Comparison of ENCODE assay signal across 11 cellular contexts in the genomic region with DNA sequence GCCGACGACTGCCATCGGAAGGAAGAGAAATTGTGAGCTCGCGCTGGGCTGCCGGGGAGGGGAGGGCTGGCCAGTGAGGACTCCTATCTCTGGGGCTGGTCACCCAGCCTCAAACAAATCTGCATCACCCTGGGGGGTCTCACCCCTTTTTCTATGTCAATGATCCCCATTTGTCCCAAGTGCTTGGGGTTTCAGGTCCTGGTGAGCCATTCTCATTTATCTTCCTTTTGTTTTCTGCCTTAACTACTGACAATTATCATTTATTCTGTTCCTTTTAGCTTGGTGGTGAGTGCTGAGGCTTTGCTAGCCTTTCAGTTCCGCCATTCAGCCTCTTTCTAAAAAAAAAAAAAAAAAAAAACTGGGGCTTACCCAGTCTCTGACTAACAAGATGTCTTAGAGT. TPM values are rescaled to one million over a fixed set of nuclear protein-coding genes. Genes with fewer than 3 reads are reported as not detected.
DNase-seq lines count a peak whose midpoint lies in the region; ATAC-seq and TF ChIP-seq lines count a peak whose summit lies in the region.
"Had no signal": no experiment of that assay in that cellular context is flagged by ENCODE, and none has a peak within 500 bp of the region (broad histone marks: within the 10 kb centered on the region; RNA-seq: fewer than 3 reads in every experiment).

No MANE protein-coding gene starts in this region.

- peak overlapping the region; percentile 59 to 96 (median 88) for H3K27ac Mint-ChIP-seq in IgD-negative memory B cell
- no peak overlapping the region for H3K27ac Mint-ChIP-seq in activated CD4-positive, alpha-beta T cell treated with anti-CD3 and anti-CD28 coated beads, Interleukin-2, amount 10 ng/mL, durations not matched to agents 7 days and 5 days

- no peak overlapping the region for H2AFZ ChIP-seq in GM23248

- 84 to 85% methylated on average over 7 of the region's 7 CpGs for whole genome bisulfite sequencing in GM23248 (ENCODE audit: low coverage in 1 of 2, low lambda C conversion rate in 2 of 2, missing lambda C conversion rate in 2 of 2), 2 experiments

- H3K36me3 ChIP-seq in DOHH2 (ENCODE audit: control insufficient read depth, low read length) (no peaks in the 10 kb centered on the region), iPS-18a (ENCODE audit: control insufficient read depth, low read depth, low read length) (no peaks in the 10 kb centered on the region), GM23248 (ENCODE audit: low read depth) (no peaks in the 10 kb centered on the region)
- H3K36me3 ChIP-seq: vagina had no signal

- H3K4me1 ChIP-seq in DOHH2 (ENCODE audit: control insufficient read depth, low read length) (peaks cover 47% of the 10 kb centered on the region), iPS-18a (ENCODE audit: control insufficient read depth, low read depth, low read length) (peaks cover 32% of the 10 kb centered on the region), GM23248 (ENCODE audit: insufficient read depth) (no peaks in the 10 kb centered on the region)
- H3K4me1 ChIP-seq: vagina had no signal

- H3K4me3 Mint-ChIP-seq in IgD-negative memory B cell: peak overlapping the region; percentile 56 to 94 (median 80)
- H3K4me3 Mint-ChIP-seq in activated CD4-positive, alpha-beta T cell treated with anti-CD3 and anti-CD28 coated beads, Interleukin-2, amount 10 ng/mL, durations not matched to agents 7 days and 5 days: no peak overlapping the region

- H4K20me1 ChIP-seq in DOHH2 (ENCODE audit: control insufficient read depth, insufficient read depth, low read depth, low read length) (no peaks in the 10 kb centered on the region), GM23248 (ENCODE audit: insufficient read depth) (no peaks in the 10 kb centered on the region)

- H3K27ac ChIP-seq in DOHH2 (ENCODE audit: low read depth, low read length): peak overlapping the region; percentile 25; the same call in 1 of the 2 replicates
- H3K27ac ChIP-seq in iPS-18a (ENCODE audit: low read length): peak overlapping the region; percentile 66
- H3K27ac ChIP-seq in GM23248: no peak overlapping the region
- H3K27ac ChIP-seq: vagina had no signal

- peaks cover 16% of the 10 kb centered on the region for H3F3A ChIP-seq in DOHH2 (ENCODE audit: control insufficient read depth, insufficient read depth)
- H3F3A ChIP-seq in GM23248 (ENCODE audit: insufficient read depth): no peaks in the 10 kb centered on the region

- no peaks in the 10 kb centered on the region for H3K9me3 ChIP-seq in DOHH2 (ENCODE audit: control insufficient read depth, insufficient read depth, low read length)
- no peaks in the 10 kb centered on the region for H3K9me3 ChIP-seq in iPS-18a (ENCODE audit: control insufficient read depth, low read depth, low read length)
- H3K9me3 ChIP-seq in GM23248 (ENCODE audit: low read depth): no peaks in the 10 kb centered on the region
- H3K9me3 ChIP-seq: vagina had no signal

- peak; percentile 64 for ATAC-seq in GM21723 (IDR thresholded peaks at IDR 0.05; ENCODE audit: unreplicated experiment)

- peak overlapping the region; percentile 51 for H3K4me3 ChIP-seq in DOHH2 (ENCODE audit: low read length)
- peak overlapping the region; percentile 50 for H3K4me3 ChIP-seq in iPS-18a (ENCODE audit: low read length)
- no peak overlapping the region for H3K4me3 ChIP-seq in GM23248
- H3K4me3 ChIP-seq: vagina had no signal

- H3K9ac ChIP-seq in iPS-18a (ENCODE audit: low read length): peak overlapping the region; percentile 47
- H3K9ac ChIP-seq in GM23248: no peak overlapping the region

- H3K79me2 ChIP-seq in DOHH2 (ENCODE audit: control insufficient read depth, low read length) (no peaks in the 10 kb centered on the region), GM23248 (ENCODE audit: insufficient read depth) (no peaks in the 10 kb centered on the region)

- no peaks in the 10 kb centered on the region for H3K9me2 ChIP-seq in DOHH2 (replicated peaks; ENCODE audit: control insufficient read depth, low read length)
- no peaks in the 10 kb centered on the region for H3K9me2 ChIP-seq in GM23248 (ENCODE audit: insufficient read depth)

- peaks cover 20 to 29% (median 23%) of the 10 kb centered on the region in 3 donors for H3K4me1 Mint-ChIP-seq in IgD-negative memory B cell
- peaks cover 9% of the 10 kb centered on the region for H3K4me1 Mint-ChIP-seq in activated CD4-positive, alpha-beta T cell treated with anti-CD3 and anti-CD28 coated beads, Interleukin-2, amount 10 ng/mL, durations not matched to agents 7 days and 5 days

- H3K4me2 ChIP-seq in DOHH2 (ENCODE audit: low read length) (peak overlapping the region; percentile 68), GM23248 (ENCODE audit: unreplicated experiment) (no peak overlapping the region)

- H3K36me3 Mint-ChIP-seq in IgD-negative memory B cell: no peaks in the 10 kb centered on the region
- no peaks in the 10 kb centered on the region for H3K36me3 Mint-ChIP-seq in activated CD4-positive, alpha-beta T cell treated with anti-CD3 and anti-CD28 coated beads, Interleukin-2, amount 10 ng/mL, durations not matched to agents 7 days and 5 days (ENCODE audit: low read depth)

- no peak for TF ChIP-seq CTCF in DOHH2 (IDR thresholded peaks at IDR 0.05; ENCODE audit: low read depth, low read length, poor library complexity, severe bottlenecking)

- H3K27me3 Mint-ChIP-seq in IgD-negative memory B cell: no peaks in the 10 kb centered on the region
- H3K27me3 Mint-ChIP-seq in activated CD4-positive, alpha-beta T cell treated with anti-CD3 and anti-CD28 coated beads, Interleukin-2, amount 10 ng/mL, durations not matched to agents 7 days and 5 days: peaks cover 25% of the 10 kb centered on the region

- POLR2A ChIA-PET in activated CD4-positive, alpha-beta T cell treated with anti-CD3 and anti-CD28 coated beads, Interleukin-2, amount 10 ng/mL, durations not matched to agents 7 days and 5 days (lab: Charles Lee): no interaction called here

- in situ Hi-C loops in GM23248 (cut with MboI): no loop called here

- no peaks in the 10 kb centered on the region for H3K27me3 ChIP-seq in DOHH2 (ENCODE audit: control insufficient read depth, low read length)
- no peaks in the 10 kb centered on the region for H3K27me3 ChIP-seq in iPS-18a (ENCODE audit: control insufficient read depth, insufficient read depth, low read length)
- H3K27me3 ChIP-seq in GM23248 (replicated peaks; ENCODE audit: insufficient read depth): peaks cover 14% of the 10 kb centered on the region
- H3K27me3 ChIP-seq: vagina had no signal

- CTCF ChIA-PET in activated CD4-positive, alpha-beta T cell treated with anti-CD3 and anti-CD28 coated beads, Interleukin-2, amount 10 ng/mL, durations not matched to agents 7 days and 5 days (lab: Charles Lee): no interaction called here

- DNase-seq in NCI-H2081 (lab: John Stamatoyannopoulos, UW) (no peak), GM23248 (no peak), UCSD-AML1 (lab: John Stamatoyannopoulos, UW; ENCODE audit: unreplicated experiment) (no peak)
- DNase-seq in activated CD4-positive, alpha-beta T cell treated with anti-CD3 and anti-CD28 coated beads, Interleukin-2, amount 10 ng/mL, durations not matched to agents 7 days and 5 days: no peak
- DNase-seq: aorta, NCI-H187 had no signal

- H3K9me3 Mint-ChIP-seq in IgD-negative memory B cell: no peaks in the 10 kb centered on the region
- H3K9me3 Mint-ChIP-seq in activated CD4-positive, alpha-beta T cell treated with anti-CD3 and anti-CD28 coated beads, Interleukin-2, amount 10 ng/mL, durations not matched to agents 7 days and 5 days: no peaks in the 10 kb centered on the region

RNA-seq across cellular contexts. Expression of gene USP44, which starts 22.8 kb away (rescaled TPM):
- polyA plus RNA-seq in IgD-negative memory B cell: 5.5 TPM
- 1 to 10 TPM; 2.9 to 3.7 TPM for total RNA-seq in activated CD4-positive, alpha-beta T cell treated with anti-CD3 and anti-CD28 coated beads, Interleukin-2, amount 10 ng/mL, durations not matched to agents 7 days and 5 days
- 0.25 and 0.76 TPM in 2 replicates for total RNA-seq in GM23248 (2014; rRNA removed; shearing (Covaris generic))
- 0.54 and 0.58 TPM in 2 replicates for polyA plus RNA-seq in GM23248 (2016; fragmentation: Nextera tagmentation; extraction: Ambion mirVana)
